In the genomic region with DNA sequence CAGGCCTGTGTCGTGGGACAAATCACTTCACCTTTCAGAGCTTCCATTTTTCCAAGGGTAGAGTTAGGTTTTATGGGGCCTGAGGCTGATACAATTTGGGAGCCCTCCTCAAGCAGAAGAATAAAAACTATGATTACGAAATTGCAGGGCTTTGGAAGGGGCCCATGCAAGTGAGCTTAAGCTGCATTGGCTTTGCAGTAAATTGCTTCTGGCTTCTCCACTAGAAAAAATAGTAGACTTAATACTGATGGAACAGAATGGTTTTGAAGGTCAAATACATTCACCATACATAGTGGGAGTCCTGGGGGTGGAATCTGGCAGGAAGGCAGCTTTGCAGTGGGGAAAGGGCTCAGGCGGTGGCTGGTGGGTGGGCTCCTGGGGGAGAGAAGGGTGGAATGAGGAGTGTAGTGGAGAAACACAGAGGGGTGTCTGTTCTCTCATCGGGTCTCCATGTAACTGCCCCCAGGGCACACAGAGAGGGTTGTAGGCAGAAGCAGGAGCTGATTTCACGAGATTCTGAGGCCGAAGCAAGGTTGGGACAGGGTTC, we compare ENCODE assay signal across 20 cellular contexts. TPM values are rescaled to one million over a fixed set of nuclear protein-coding genes. Genes with fewer than 3 reads are reported as not detected.
DNase-seq lines count a peak whose midpoint lies in the region; FAIRE-seq and TF ChIP-seq lines count a peak whose summit lies in the region.
"Had no signal": no experiment of that assay in that cellular context is flagged by ENCODE, and none has a peak within 500 bp of the region (broad histone marks: within the 10 kb centered on the region; RNA-seq: fewer than 3 reads in every experiment).

No MANE protein-coding gene starts in this region.

- H3K36me3 Mint-ChIP-seq in mesothelial cell of epicardium, result peaks cover 2% of the 10 kb centered on the region
- H3K36me3 Mint-ChIP-seq: natural killer cell had no signal

- FAIRE-seq in D721Med (lab: Jason Lieb, UNC), result no peak
- FAIRE-seq: kidney, small intestine had no signal

- peak overlapping the region; percentile 23 for H3K27ac Mint-ChIP-seq in mesothelial cell of epicardium
- H3K27ac Mint-ChIP-seq: activated CD4-positive, alpha-beta T cell treated with anti-CD3 and anti-CD28 coated beads, Interleukin-2, amount 10 ng/mL, durations not matched to agents 24 days and 14 days; CD4-positive, alpha-beta T cell; natural killer cell; progenitor cell of endocrine pancreas had no signal

- TF ChIP-seq CTCF in AG10803 (conservative IDR thresholded peaks at IDR 0.05; ENCODE audit: low read length) (no peak), NB4 (IDR thresholded peaks at IDR 0.05; ENCODE audit: low read depth, low read length) (no peak), mesothelial cell of epicardium (IDR thresholded peaks at IDR 0.05; ENCODE audit: unreplicated experiment) (no peak), D721Med (IDR thresholded peaks at IDR 0.05; ENCODE audit: insufficient read depth, missing control alignments) (no peak)

- TF ChIP-seq POLR2A in NB4 (IDR thresholded peaks at IDR 0.05; ENCODE audit: extremely low read depth, insufficient read length), result no peak

- H3K9me3 Mint-ChIP-seq in mesothelial cell of epicardium, result peaks cover 3% of the 10 kb centered on the region
- H3K9me3 Mint-ChIP-seq: CD4-positive, alpha-beta T cell; natural killer cell had no signal

- H3K4me3 ChIP-seq in AG10803 (ENCODE audit: low read length), result no peak overlapping the region
- no peak overlapping the region for H3K4me3 ChIP-seq in NB4 (ENCODE audit: low read depth, low read length)
- H3K4me3 ChIP-seq: K562 had no signal

- H3K27ac ChIP-seq in caudate nucleus (ENCODE audit: low read depth, low read length), result no peak overlapping the region

- peaks cover 44% of the 10 kb centered on the region for H3K4me1 Mint-ChIP-seq in mesothelial cell of epicardium
- H3K4me1 Mint-ChIP-seq: natural killer cell had no signal

- DNase-seq in AG10803 (ENCODE audit: low read depth), result peak; percentile 33
- DNase-seq in NB4 (ENCODE audit: low read depth), result peak; percentile 54
- DNase-seq in ecto neural progenitor cell (ENCODE audit: low spot score), result peak; percentile 41
- no peak for DNase-seq in mesothelial cell of epicardium (ENCODE audit: low spot score in 2 of 2, unreplicated experiment in 2 of 2)
- DNase-seq in caudate nucleus (lab: John Stamatoyannopoulos, UW), result no peak
- DNase-seq in NCI-H128 (lab: John Stamatoyannopoulos, UW; ENCODE audit: unreplicated experiment), result no peak
- no peak for DNase-seq in D721Med (ENCODE audit: insufficient read length, low spot score)
- no peak for DNase-seq in NCI-H146 (lab: John Stamatoyannopoulos, UW)
- DNase-seq: activated CD4-positive, alpha-beta T cell treated with anti-CD3 and anti-CD28 coated beads, Interleukin-2, amount 10 ng/mL, durations not matched to agents 24 days and 14 days; activated CD8-positive, alpha-beta memory T cell treated with anti-CD3 and anti-CD28 coated beads, Interleukin-2, amount 50 U/mL, for 4 hours; activated effector memory CD4-positive, alpha-beta T cell treated with Interleukin-2 at 50 U/mL for 16 hours; CD4-positive, alpha-beta T cell; cerebellar nuclear complex; kidney; natural killer cell; NCI-H1048; small intestine; stimulated activated CD4-positive, alpha-beta T cell treated with anti-CD3 and anti-CD28 coated beads, Interleukin-4, amount 100 ng/mL, for 4 hours had no signal

- H3K27me3 Mint-ChIP-seq in mesothelial cell of epicardium (ENCODE audit: low read depth), result peaks cover 11% of the 10 kb centered on the region
- H3K27me3 Mint-ChIP-seq: activated CD4-positive, alpha-beta T cell treated with anti-CD3 and anti-CD28 coated beads, Interleukin-2, amount 10 ng/mL, durations not matched to agents 24 days and 14 days; CD4-positive, alpha-beta T cell had no signal

- no peak overlapping the region for H3K4me3 Mint-ChIP-seq in mesothelial cell of epicardium
- H3K4me3 Mint-ChIP-seq: activated CD4-positive, alpha-beta T cell treated with anti-CD3 and anti-CD28 coated beads, Interleukin-2, amount 10 ng/mL, durations not matched to agents 24 days and 14 days; CD4-positive, alpha-beta T cell; natural killer cell had no signal

RNA-seq across cellular contexts. Expression of a gene that starts 55.9 kb away (rescaled TPM):
- 45.5 to 50.6 TPM (median 47.0 TPM) in 3 replicates for total RNA-seq in mesothelial cell of epicardium

Comparison
In these comparisons a context has a peak if more than half of its experiments do, and no peak if none do; other contexts are left out.
1. DNase-seq: peak in AG10803 (single experiment), NB4 (single experiment) and ecto neural progenitor cell (single experiment); none in mesothelial cell of epicardium (0 of 2), caudate nucleus (0 of 61), NCI-H128 (single experiment), D721Med (single experiment) and NCI-H146 (single experiment).